24 cellular contexts compared by ENCODE assay signal in the genomic region with DNA sequence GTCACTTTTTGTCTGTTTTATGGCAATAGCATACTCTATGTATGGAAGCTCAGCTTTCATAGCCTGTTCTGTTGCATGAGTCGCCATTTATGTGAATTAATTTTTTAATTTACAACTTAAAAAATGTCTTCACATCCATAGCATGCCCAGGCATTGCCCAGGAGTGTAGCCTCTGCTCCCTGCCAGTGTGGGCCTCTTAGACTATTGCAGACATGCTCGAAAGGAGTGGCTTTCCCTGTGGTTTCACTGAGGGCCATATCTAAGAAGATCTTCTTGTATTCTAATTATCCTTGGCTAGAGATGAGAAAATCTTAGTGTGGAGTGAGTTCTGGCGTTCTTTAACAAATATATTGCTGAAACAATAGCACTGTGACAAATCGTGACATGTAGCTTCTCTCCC. TPM values are rescaled to one million over a fixed set of nuclear protein-coding genes. Genes with fewer than 3 reads are reported as not detected.
DNase-seq lines count a peak whose midpoint lies in the region; ATAC-seq, FAIRE-seq and TF ChIP-seq lines count a peak whose summit lies in the region.
"Had no signal": no experiment of that assay in that cellular context is flagged by ENCODE, and none has a peak within 500 bp of the region (broad histone marks: within the 10 kb centered on the region; RNA-seq: fewer than 3 reads in every experiment).

No MANE protein-coding gene starts in this region.

- H4K20me1 ChIP-seq in PC-9 (ENCODE audit: insufficient read depth): 0 out of 2 replicates have a peak, but pooled peaks cover 3% of the 10 kb centered on the region

- H3K27ac Mint-ChIP-seq in activated T-cell treated with anti-CD3 and anti-CD28 coated beads, Interleukin-2, amount 50 U/mL, for 72 hours: peak overlapping the region; percentile 7

- no peaks in the 10 kb centered on the region for H3K9me2 ChIP-seq in PC-9 (ENCODE audit: insufficient read depth)

- no peak for FAIRE-seq in bronchial epithelial cell (lab: Jason Lieb, UNC)
- no peak for FAIRE-seq in pancreas (lab: Jason Lieb, UNC)
- FAIRE-seq: G401.6, GM12892, HTR-8/SVneo had no signal

- H3K36me3 ChIP-seq in PC-9 (ENCODE audit: low read depth) (peaks cover 35% of the 10 kb centered on the region), bronchial epithelial cell (ENCODE audit: control insufficient read depth, insufficient read depth, low read length) (peaks cover 12% of the 10 kb centered on the region), pancreas (peaks cover 0 to 11% (median 0%) of the 10 kb centered on the region in 3 donors)

- peaks cover 12 to 24% of the 10 kb centered on the region in 2 donors for H3K36me3 Mint-ChIP-seq in activated T-cell treated with anti-CD3 and anti-CD28 coated beads, Interleukin-2, amount 50 U/mL, for 72 hours (ENCODE audit: insufficient read depth in 2 of 2)
- peaks cover 43% of the 10 kb centered on the region for H3K36me3 Mint-ChIP-seq in activated T-cell treated with anti-CD3 and anti-CD28 coated beads, Interleukin-2, amount 50 U/mL, for 4 hours (ENCODE audit: insufficient read depth)

- H3K4me3 Mint-ChIP-seq in activated T-cell treated with anti-CD3 and anti-CD28 coated beads, Interleukin-2, amount 50 U/mL, for 72 hours: no peak overlapping the region
- H3K4me3 Mint-ChIP-seq in activated T-cell treated with anti-CD3 and anti-CD28 coated beads, Interleukin-2, amount 50 U/mL, for 4 hours: no peak overlapping the region
- H3K4me3 Mint-ChIP-seq: CD8-positive, alpha-beta memory T cell had no signal

- intact Hi-C loops in PC-9 (cut with micrococcal nuclease; ENCODE audit: unreplicated experiment): no loop called here
- intact Hi-C loops in pancreas (cut with DNase I): no loop called here

- H3K4me3 ChIP-seq in PC-9 (no peak overlapping the region), bronchial epithelial cell (ENCODE audit: low read depth, low read length) (no peak overlapping the region), pancreas (no peak overlapping the region)
- H3K4me3 ChIP-seq: GM23248, HAP-1, SJSA1 had no signal

- no TSS peak for BruUV-seq in PC-9 (replicated peaks; lab: Mats Ljungman, UMichigan)

- H3K4me2 ChIP-seq in PC-9: no peak overlapping the region
- H3K4me2 ChIP-seq: KMS-11 had no signal

- TF ChIP-seq CTCF in PC-9 (conservative IDR thresholded peaks at IDR 0.05): no peak
- TF ChIP-seq CTCF in bronchial epithelial cell (IDR thresholded peaks at IDR 0.05; ENCODE audit: insufficient read depth, low read length, severe bottlenecking): no peak
- no peak for TF ChIP-seq CTCF in pancreas (IDR thresholded peaks at IDR 0.05)

- H2AFZ ChIP-seq in PC-9: no peak overlapping the region
- H2AFZ ChIP-seq: GM23248 had no signal

- H3K27me3 ChIP-seq in PC-9 (ENCODE audit: insufficient read depth, low read depth) (no peaks in the 10 kb centered on the region), bronchial epithelial cell (ENCODE audit: control insufficient read depth, insufficient read depth, low read length) (no peaks in the 10 kb centered on the region), pancreas (no peaks in the 10 kb centered on the region)
- H3K27me3 ChIP-seq: SJSA1 had no signal

- ATAC-seq in activated T-cell treated with anti-CD3 and anti-CD28 coated beads, Interleukin-2, amount 50 U/mL, for 72 hours (replicated peaks in 1 of 2): no peak
- no peak for ATAC-seq in activated T-cell treated with anti-CD3 and anti-CD28 coated beads, Interleukin-2, amount 50 U/mL, for 4 hours
- ATAC-seq in pancreas: peak in 1 of 4 donors; percentile 3
- no peak for ATAC-seq in HG03025 (IDR thresholded peaks at IDR 0.05; ENCODE audit: low FRiP score, unreplicated experiment)
- ATAC-seq in HG03469 (IDR thresholded peaks at IDR 0.05; ENCODE audit: unreplicated experiment): no peak
- ATAC-seq: Panc1 had no signal

- peaks cover 57% of the 10 kb centered on the region for H3F3A ChIP-seq in PC-9 (ENCODE audit: insufficient read depth, low read depth)

- no peaks in the 10 kb centered on the region for H3K9me3 Mint-ChIP-seq in activated T-cell treated with anti-CD3 and anti-CD28 coated beads, Interleukin-2, amount 50 U/mL, for 72 hours
- no peaks in the 10 kb centered on the region for H3K9me3 Mint-ChIP-seq in activated T-cell treated with anti-CD3 and anti-CD28 coated beads, Interleukin-2, amount 50 U/mL, for 4 hours
- H3K9me3 Mint-ChIP-seq: CD8-positive, alpha-beta memory T cell had no signal

- 67 to 68% methylated on average over 4 of the region's 4 CpGs for WGBS in pancreas, 2 donors

- POLR2A ChIA-PET in PC-9 (lab: Charles Lee; ENCODE audit: unreplicated experiment): no interaction called here

- peaks cover 68% of the 10 kb centered on the region for H3K4me1 ChIP-seq in PC-9 (replicated peaks; ENCODE audit: insufficient read depth)
- H3K4me1 ChIP-seq in pancreas: peaks cover 22 to 52% (median 36%) of the 10 kb centered on the region in 3 donors
- H3K4me1 ChIP-seq: HAP-1 had no signal

- no peaks in the 10 kb centered on the region for H3K27me3 Mint-ChIP-seq in activated T-cell treated with anti-CD3 and anti-CD28 coated beads, Interleukin-2, amount 50 U/mL, for 72 hours (ENCODE audit: low read depth)
- H3K27me3 Mint-ChIP-seq in activated T-cell treated with anti-CD3 and anti-CD28 coated beads, Interleukin-2, amount 50 U/mL, for 4 hours (ENCODE audit: low read depth): no peaks in the 10 kb centered on the region

- H3K9me3 ChIP-seq in PC-9 (ENCODE audit: insufficient read depth, low read depth): no peaks in the 10 kb centered on the region
- no peaks in the 10 kb centered on the region for H3K9me3 ChIP-seq in pancreas
- H3K9me3 ChIP-seq: HAP-1, SJSA1 had no signal

- H3K79me2 ChIP-seq in PC-9 (ENCODE audit: low read depth): peaks cover 34% of the 10 kb centered on the region

- no peak for DNase-seq in activated T-cell treated with anti-CD3 and anti-CD28 coated beads, Interleukin-2, amount 50 U/mL, for 72 hours
- DNase-seq in activated T-cell treated with anti-CD3 and anti-CD28 coated beads, Interleukin-2, amount 50 U/mL, for 4 hours: no peak
- DNase-seq in PC-9 (no peak), bronchial epithelial cell (ENCODE audit: low read depth) (peak; percentile 27), pancreas (no peak)
- DNase-seq: AML-193; C1 segment of cervical spinal cord; CD8-positive, alpha-beta memory T cell; GM23248; IMR-90; NCI-H1105; NCI-H146; NCI-H2029; NCI-H2227 treated with DMSO at 0.1 percent for 48 hours; NCI-H748 treated with DMSO at 0.1 percent for 48 hours had no signal

- H3K4me1 Mint-ChIP-seq in activated T-cell treated with anti-CD3 and anti-CD28 coated beads, Interleukin-2, amount 50 U/mL, for 72 hours (ENCODE audit: low read depth): peaks cover 37% of the 10 kb centered on the region
- peaks cover 11% of the 10 kb centered on the region for H3K4me1 Mint-ChIP-seq in activated T-cell treated with anti-CD3 and anti-CD28 coated beads, Interleukin-2, amount 50 U/mL, for 4 hours (ENCODE audit: low read depth)

- CTCF ChIA-PET in PC-9 (lab: Charles Lee): no interaction called here

- H3K27ac ChIP-seq in PC-9 (peak overlapping the region; percentile 68; the same call in 1 of the 2 replicates), pancreas (peak overlapping the region in 3 of 4 donors; percentile 7 to 48 (median 40))
- H3K27ac ChIP-seq: GM23248, KMS-11, SJSA1 had no signal

RNA-seq across cellular contexts. Expression of a gene that starts 35.3 kb away (rescaled TPM):
- total RNA-seq in activated T-cell treated with anti-CD3 and anti-CD28 coated beads, Interleukin-2, amount 50 U/mL, for 72 hours: 10 to 100 TPM; 40.3 to 49.1 TPM
- 10 to 100 TPM; 27.9 to 30.9 (median 28.8) TPM for total RNA-seq in activated T-cell treated with anti-CD3 and anti-CD28 coated beads, Interleukin-2, amount 50 U/mL, for 4 hours
- total RNA-seq in PC-9 (2021) (128 and 164 TPM in 2 replicates), bronchial epithelial cell (16.1 and 31.7 TPM in 2 replicates), pancreas (10 to 100 TPM; 63.6 to 81.1 (median 76.7) TPM)
- polyA plus RNA-seq in pancreas: 10 to 100 TPM; 77.1 to 95.9 TPM

RNA-seq across cellular contexts. Expression of a gene that starts 37.3 kb away (rescaled TPM):
- total RNA-seq in activated T-cell treated with anti-CD3 and anti-CD28 coated beads, Interleukin-2, amount 50 U/mL, for 72 hours: 10 to 100 TPM; 61.3 to 77.6 TPM
- total RNA-seq in activated T-cell treated with anti-CD3 and anti-CD28 coated beads, Interleukin-2, amount 50 U/mL, for 4 hours: 10 to 100 TPM; 71.3 to 98.9 (median 90.5) TPM
- total RNA-seq in PC-9 (2021) (96.9 and 141 TPM in 2 replicates), bronchial epithelial cell (82.9 and 144 TPM in 2 replicates), pancreas (10 to 100 TPM; 28.8 to 55.8 (median 34.8) TPM)
- polyA plus RNA-seq in pancreas: 10 to 100 TPM; 12.0 to 14.4 TPM
